Comparison of ENCODE assay signal across 1 cellular context in genomic region chr21:39313457-39314154, GRCh38.
A peak's percentile ranks its signal among the peaks of the same experiment; 100 is the strongest.
TF ChIP-seq lines count a peak whose summit lies in the region.

Gene BRWD1 (minus strand): TSS chr21:39313632. CDS start chr21:39313491, 141 bp downstream.

TF ChIP-seq in HepG2, 621 proteins besides CTCF, POLR2A, EP300 and RAD21 (continued from another document and continues in another):
- TF ChIP-seq ZNF556 (CRISPR knock-in tag; IDR thresholded peaks at IDR 0.05; ENCODE audit: borderline replicate concordance) = peak; percentile 91
- TF ChIP-seq MZF1 (CRISPR knock-in tag; IDR thresholded peaks at IDR 0.05; ENCODE audit: borderline replicate concordance) = no peak
- TF ChIP-seq PTBP1 (IDR thresholded peaks at IDR 0.05; ENCODE audit: low read depth, low read length, poor library complexity, severe bottlenecking) = peak; percentile 12
- peak; percentile 33; the same call in 1 of the 2 replicates for TF ChIP-seq GATA4 (IDR thresholded peaks at IDR 0.05; ENCODE audit: borderline replicate concordance, low read depth)
- peak; percentile 96 for TF ChIP-seq PCBP1 (IDR thresholded peaks at IDR 0.05; ENCODE audit: borderline replicate concordance, low read depth, low read length)
- TF ChIP-seq PHF8 (CRISPR knock-in tag; IDR thresholded peaks at IDR 0.05) = peak; percentile 63; the same call in 1 of the 2 replicates
- TF ChIP-seq ZBTB34 (CRISPR knock-in tag; IDR thresholded peaks at IDR 0.05) = peak; percentile 59; the same call in 1 of the 2 replicates
- peak; percentile 76 for TF ChIP-seq ZNF777 (CRISPR knock-in tag; IDR thresholded peaks at IDR 0.05)
- peak; percentile 83 for TF ChIP-seq SPEN (CRISPR knock-in tag; IDR thresholded peaks at IDR 0.05; ENCODE audit: low read depth)
- TF ChIP-seq ZMAT3 (CRISPR knock-in tag; conservative IDR thresholded peaks at IDR 0.05) = peak; percentile 96
- no peak for TF ChIP-seq SOX6 (IDR thresholded peaks at IDR 0.05)
- no peak for TF ChIP-seq SOX6 (CRISPR knock-in tag; IDR thresholded peaks at IDR 0.05)
- TF ChIP-seq ZBTB7B (CRISPR knock-in tag; IDR thresholded peaks at IDR 0.05) = peak; percentile 81; the same call in 1 of the 2 replicates
- 0 out of 2 replicates have a peak, but pooled peaks have one; percentile 11 for TF ChIP-seq FOXJ3 (CRISPR knock-in tag; IDR thresholded peaks at IDR 0.05; ENCODE audit: borderline replicate concordance)
- peak; percentile 17; the same call in 1 of the 2 replicates for TF ChIP-seq ZNF446 (CRISPR knock-in tag; IDR thresholded peaks at IDR 0.05)
- peak; percentile 75; the same call in 1 of the 2 replicates for TF ChIP-seq CSRNP1 (CRISPR knock-in tag; IDR thresholded peaks at IDR 0.05)
- peak; percentile 91 for TF ChIP-seq ZC3H13 (CRISPR knock-in tag; IDR thresholded peaks at IDR 0.05)
- peak; percentile 53; the same call in 1 of the 2 replicates for TF ChIP-seq ETV5 (CRISPR knock-in tag; IDR thresholded peaks at IDR 0.05; ENCODE audit: borderline replicate concordance)
- TF ChIP-seq ZNF549 (CRISPR knock-in tag; IDR thresholded peaks at IDR 0.05) = peak; percentile 50; the same call in 1 of the 2 replicates
- peak; percentile 75; the same call in 1 of the 2 replicates for TF ChIP-seq CENPT (CRISPR knock-in tag; IDR thresholded peaks at IDR 0.05; ENCODE audit: low read depth)
- TF ChIP-seq SKIL (CRISPR knock-in tag; IDR thresholded peaks at IDR 0.05; ENCODE audit: borderline replicate concordance) = peak; percentile 71
- TF ChIP-seq RBFOX2 (IDR thresholded peaks at IDR 0.05; ENCODE audit: low read depth, low read length) = peak; percentile 94
- no peak; the same call in 1 of the 2 replicates for TF ChIP-seq NR1H2 (CRISPR knock-in tag; IDR thresholded peaks at IDR 0.05; ENCODE audit: borderline replicate concordance, low read depth)
- TF ChIP-seq REL (CRISPR knock-in tag; conservative IDR thresholded peaks at IDR 0.05) = peak; percentile 92
- peak; percentile 62 for TF ChIP-seq TFE3 (CRISPR knock-in tag; IDR thresholded peaks at IDR 0.05)
- 0 out of 2 replicates have a peak, but pooled peaks have one; percentile 14 for TF ChIP-seq ZNF746 (CRISPR knock-in tag; IDR thresholded peaks at IDR 0.05)
- TF ChIP-seq GATAD1 (CRISPR knock-in tag; IDR thresholded peaks at IDR 0.05) = no peak; the same call in 1 of the 2 replicates
- peak; percentile 95; the same call in 1 of the 2 replicates for TF ChIP-seq ZSCAN20 (CRISPR knock-in tag; IDR thresholded peaks at IDR 0.05; ENCODE audit: borderline replicate concordance)
- TF ChIP-seq SMARCC2 (IDR thresholded peaks at IDR 0.05) = no peak
- no peak for TF ChIP-seq ZNF317 (CRISPR knock-in tag; IDR thresholded peaks at IDR 0.05)
- TF ChIP-seq ZFP36 (IDR thresholded peaks at IDR 0.05; ENCODE audit: borderline replicate concordance, low read depth, low read length, partially characterized antibody) = no peak
- TF ChIP-seq USF2 (IDR thresholded peaks at IDR 0.05; ENCODE audit: low read depth, low read length) = no peak
- TF ChIP-seq USF2 (CRISPR knock-in tag; IDR thresholded peaks at IDR 0.05; ENCODE audit: borderline replicate concordance) = no peak
- TF ChIP-seq MTF1 (CRISPR knock-in tag; IDR thresholded peaks at IDR 0.05) = 0 out of 2 replicates have a peak, but pooled peaks have one; percentile 51
- TF ChIP-seq CEBPG (CRISPR knock-in tag; IDR thresholded peaks at IDR 0.05) = no peak
- TF ChIP-seq ZMYM4 (CRISPR knock-in tag; IDR thresholded peaks at IDR 0.05) = peak; percentile 79
- no peak for TF ChIP-seq PREB (CRISPR knock-in tag; IDR thresholded peaks at IDR 0.05)
- no peak for TF ChIP-seq SSRP1 (CRISPR knock-in tag; IDR thresholded peaks at IDR 0.05)
- TF ChIP-seq ZBED4 (CRISPR knock-in tag; IDR thresholded peaks at IDR 0.05; ENCODE audit: borderline replicate concordance) = no peak
- peak; percentile 82; the same call in 1 of the 2 replicates for TF ChIP-seq ZFP82 (CRISPR knock-in tag; IDR thresholded peaks at IDR 0.05; ENCODE audit: borderline replicate concordance)
- TF ChIP-seq ZBTB8A (CRISPR knock-in tag; IDR thresholded peaks at IDR 0.05; ENCODE audit: borderline replicate concordance, low read depth) = peak; percentile 54; the same call in 1 of the 2 replicates
- TF ChIP-seq POLR2AphosphoS5 (IDR thresholded peaks at IDR 0.05; ENCODE audit: low read depth, low read length) = peak; percentile 68
- peak; percentile 32; the same call in 1 of the 2 replicates for TF ChIP-seq ZNF205 (CRISPR knock-in tag; IDR thresholded peaks at IDR 0.05)
- peak; percentile 67; the same call in 1 of the 2 replicates for TF ChIP-seq TARDBP (CRISPR knock-in tag; IDR thresholded peaks at IDR 0.05)
- peak; percentile 82; the same call in 1 of the 2 replicates for TF ChIP-seq SALL1 (CRISPR knock-in tag; IDR thresholded peaks at IDR 0.05)
- TF ChIP-seq NFKB2 (CRISPR knock-in tag; IDR thresholded peaks at IDR 0.05; ENCODE audit: borderline replicate concordance) = peak; percentile 91
- peak; percentile 58; the same call in 1 of the 2 replicates for TF ChIP-seq TMF1 (CRISPR knock-in tag; IDR thresholded peaks at IDR 0.05; ENCODE audit: low read depth)
- TF ChIP-seq ZNF543 (CRISPR knock-in tag; IDR thresholded peaks at IDR 0.05) = peak; percentile 57; the same call in 1 of the 2 replicates
- 0 out of 2 replicates have a peak, but pooled peaks have one; percentile 17 for TF ChIP-seq EED (CRISPR knock-in tag; IDR thresholded peaks at IDR 0.05)
- TF ChIP-seq TFDP2 (CRISPR knock-in tag; IDR thresholded peaks at IDR 0.05) = peak; percentile 86
- peak; percentile 62; the same call in 1 of the 2 replicates for TF ChIP-seq MED13 (CRISPR knock-in tag; IDR thresholded peaks at IDR 0.05)
- no peak for TF ChIP-seq ARID2 (CRISPR knock-in tag; IDR thresholded peaks at IDR 0.05; ENCODE audit: borderline replicate concordance)
- peak; percentile 55; the same call in 1 of the 2 replicates for TF ChIP-seq ZNF589 (CRISPR knock-in tag; conservative IDR thresholded peaks at IDR 0.05)
